Comparison of ENCODE assay signal across 7 cellular contexts in the genomic region with DNA sequence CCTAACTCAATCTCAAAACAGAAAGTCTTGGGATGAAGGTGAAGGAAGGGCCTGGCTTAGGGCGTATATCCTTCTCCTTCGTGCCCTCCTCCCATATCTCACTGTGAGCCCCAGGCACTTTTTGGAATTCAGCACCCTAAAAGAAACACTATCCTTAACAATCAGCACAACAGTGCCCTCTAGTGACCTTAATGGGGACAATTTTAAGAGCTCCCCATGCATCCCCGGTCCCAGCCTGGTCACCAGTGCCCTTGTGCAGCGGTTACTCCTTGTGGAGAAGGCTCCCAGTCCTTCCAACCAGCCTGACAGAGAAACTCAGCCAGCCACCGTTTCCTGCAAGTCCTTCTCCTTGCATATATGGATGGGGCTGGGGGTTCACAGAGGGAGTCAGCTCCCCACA. TPM values are rescaled to one million over a fixed set of nuclear protein-coding genes. Genes with fewer than 3 reads are reported as not detected.
DNase-seq lines count a peak whose midpoint lies in the region; ATAC-seq and TF ChIP-seq lines count a peak whose summit lies in the region.

No MANE protein-coding gene starts in this region.

- no peaks in the 10 kb centered on the region for H3K27me3 ChIP-seq in DND-41 (ENCODE audit: insufficient read depth, low read length, poor library complexity)
- H3K27me3 ChIP-seq in OCI-LY3 (ENCODE audit: low read depth, low read length), result no peaks in the 10 kb centered on the region; the same call in 1 of the 2 replicates

- TF ChIP-seq CTCF in DND-41 (IDR thresholded peaks at IDR 0.05; ENCODE audit: borderline replicate concordance, extremely low read depth, low read length, poor library complexity, severe bottlenecking) (peak; percentile 55), OCI-LY3 (IDR thresholded peaks at IDR 0.05; ENCODE audit: low read depth, low read length) (peak; percentile 62), mesothelial cell of epicardium (IDR thresholded peaks at IDR 0.05; ENCODE audit: unreplicated experiment) (peak; percentile 52)

- H3K27me3 Mint-ChIP-seq in mesothelial cell of epicardium (ENCODE audit: low read depth), result peaks cover 34% of the 10 kb centered on the region
- peaks cover 11% of the 10 kb centered on the region for H3K27me3 Mint-ChIP-seq in stimulated activated memory B cell treated with anti-CD40 and anti-IgM and Interleukin-4, amounts not matched to agents 10 μg/mL and 1 μg/mL and 100 μg/mL, for 72 hours

- ATAC-seq in DND-41 (ENCODE audit: insufficient read depth, low read depth) (peak; percentile 67; the same call in 1 of the 3 replicates), GM18907 (IDR thresholded peaks at IDR 0.05; ENCODE audit: unreplicated experiment) (peak; percentile 67), HG03460 (IDR thresholded peaks at IDR 0.05; ENCODE audit: unreplicated experiment) (peak; percentile 53)
- ATAC-seq in stimulated activated memory B cell treated with anti-CD40 and anti-IgM and Interleukin-4, amounts not matched to agents 10 μg/mL and 1 μg/mL and 100 μg/mL, for 72 hours, result no peak

- H3K36me3 Mint-ChIP-seq in mesothelial cell of epicardium, result no peaks in the 10 kb centered on the region
- H3K36me3 Mint-ChIP-seq in stimulated activated memory B cell treated with anti-CD40 and anti-IgM and Interleukin-4, amounts not matched to agents 10 μg/mL and 1 μg/mL and 100 μg/mL, for 72 hours, result no peaks in the 10 kb centered on the region

- no peak overlapping the region for H3K4me3 Mint-ChIP-seq in mesothelial cell of epicardium
- no peak overlapping the region for H3K4me3 Mint-ChIP-seq in stimulated activated memory B cell treated with anti-CD40 and anti-IgM and Interleukin-4, amounts not matched to agents 10 μg/mL and 1 μg/mL and 100 μg/mL, for 72 hours

- H3K9ac ChIP-seq in DND-41 (ENCODE audit: low read depth, low read length) (no peak overlapping the region), OCI-LY3 (ENCODE audit: low read length) (no peak overlapping the region)

- H2AFZ ChIP-seq in DND-41 (ENCODE audit: low read depth, low read length), result no peak overlapping the region
- peak overlapping the region; percentile 39; the same call in 1 of the 2 replicates for H2AFZ ChIP-seq in OCI-LY3 (ENCODE audit: low read depth, low read length)

- no peaks in the 10 kb centered on the region for H4K20me1 ChIP-seq in DND-41 (ENCODE audit: insufficient read depth, low read length)
- H4K20me1 ChIP-seq in OCI-LY3 (ENCODE audit: insufficient read depth, low read length), result no peaks in the 10 kb centered on the region

- H3K27ac Mint-ChIP-seq in mesothelial cell of epicardium, result no peak overlapping the region
- no peak overlapping the region for H3K27ac Mint-ChIP-seq in stimulated activated memory B cell treated with anti-CD40 and anti-IgM and Interleukin-4, amounts not matched to agents 10 μg/mL and 1 μg/mL and 100 μg/mL, for 72 hours

- H3K4me2 ChIP-seq in DND-41 (ENCODE audit: insufficient read depth, low read length), result no peak overlapping the region
- H3K4me2 ChIP-seq in OCI-LY3 (ENCODE audit: low read length), result 0 out of 2 replicates have a peak overlapping the region, but pooled peaks have one; percentile 20

- DNase-seq in DND-41, result peak; percentile 4
- peak; percentile 38 for DNase-seq in central memory CD4-positive, alpha-beta T cell
- no peak for DNase-seq in mesothelial cell of epicardium (ENCODE audit: low spot score in 2 of 2, unreplicated experiment in 2 of 2)

- peaks cover 10% of the 10 kb centered on the region for H3K4me1 Mint-ChIP-seq in mesothelial cell of epicardium
- peaks cover 22% of the 10 kb centered on the region for H3K4me1 Mint-ChIP-seq in stimulated activated memory B cell treated with anti-CD40 and anti-IgM and Interleukin-4, amounts not matched to agents 10 μg/mL and 1 μg/mL and 100 μg/mL, for 72 hours

- H3K36me3 ChIP-seq in DND-41 (ENCODE audit: insufficient read depth, low read length) (no peaks in the 10 kb centered on the region), OCI-LY3 (replicated peaks; ENCODE audit: low read depth, low read length) (no peaks in the 10 kb centered on the region)

- no peaks in the 10 kb centered on the region for H3K9me3 ChIP-seq in DND-41 (ENCODE audit: insufficient read depth, low read length, severe bottlenecking)
- no peaks in the 10 kb centered on the region for H3K9me3 ChIP-seq in OCI-LY3 (ENCODE audit: insufficient read depth, low read length)

- H3K4me3 ChIP-seq in DND-41 (ENCODE audit: low read depth in 1 of 2, low read length in 2 of 2) (no peak overlapping the region), OCI-LY3 (ENCODE audit: low read length) (no peak overlapping the region)

- H3K79me2 ChIP-seq in DND-41 (ENCODE audit: insufficient read depth, low read length) (no peaks in the 10 kb centered on the region), OCI-LY3 (ENCODE audit: low read length) (no peaks in the 10 kb centered on the region)

- no peak overlapping the region for H3K27ac ChIP-seq in DND-41 (ENCODE audit: low read length)
- no peak overlapping the region for H3K27ac ChIP-seq in OCI-LY3 (ENCODE audit: low read length)

- H3K4me1 ChIP-seq in DND-41 (ENCODE audit: insufficient read depth, low read length), result no peaks in the 10 kb centered on the region
- peaks cover 6% of the 10 kb centered on the region for H3K4me1 ChIP-seq in OCI-LY3 (ENCODE audit: low read length)

- H3K9me3 Mint-ChIP-seq in mesothelial cell of epicardium, result no peaks in the 10 kb centered on the region
- no peaks in the 10 kb centered on the region for H3K9me3 Mint-ChIP-seq in stimulated activated memory B cell treated with anti-CD40 and anti-IgM and Interleukin-4, amounts not matched to agents 10 μg/mL and 1 μg/mL and 100 μg/mL, for 72 hours

RNA-seq across cellular contexts. Expression of a gene that starts 4.2 kb away (rescaled TPM):
- 4.0 to 4.2 TPM (median 4.2 TPM) in 3 replicates for total RNA-seq in mesothelial cell of epicardium

Comparison
In these comparisons a context has a peak if more than half of its experiments do, and no peak if none do; other contexts are left out.
1. DNase-seq: peak in DND-41 (single experiment) and central memory CD4-positive, alpha-beta T cell (single experiment); none in mesothelial cell of epicardium (0 of 2).
2. Peak in every context shown above with its lines, with median percentiles within 50 percentile points of each other: CTCF ChIP-seq.